Comparison of ENCODE assay signal across 27 cellular contexts in genomic region chr3:167187211-167187610, GRCh38.
"Had no signal": no experiment of that assay in that cellular context is flagged by ENCODE, and none has a peak within 500 bp of the region (broad histone marks: within the 10 kb centered on the region; RNA-seq: fewer than 3 reads in every experiment).

No MANE protein-coding gene starts in this region.

- ATAC-seq: body of pancreas; natural killer cell; stimulated activated naive B cell treated with anti-CD40 and anti-IgM and Interleukin-4, amounts not matched to agents 10 μg/mL and 1 μg/mL and 100 μg/mL, for 72 hours had no signal

- DNase-seq: activated CD4-positive, alpha-beta T cell treated with anti-CD3 and anti-CD28 coated beads for 48 hours; activated CD4-positive, alpha-beta T cell treated with anti-CD3 and anti-CD28 coated beads, Interleukin-2, amount 50 U/mL, for 48 hours; activated CD8-positive, alpha-beta memory T cell treated with anti-CD3 and anti-CD28 coated beads for 24 hours; activated effector memory CD4-positive, alpha-beta T cell treated with anti-CD3 and anti-CD28 coated beads, Interleukin-2, amount 50 U/mL, for 16 hours; activated naive CD4-positive, alpha-beta T cell treated with anti-CD3 and anti-CD28 coated beads for 36 hours; activated naive CD8-positive, alpha-beta T cell treated with anti-CD3 and anti-CD28 coated beads for 36 hours; adrenal gland; aorta; body of pancreas; colonic mucosa; effector CD8-positive, alpha-beta T cell; esophagus squamous epithelium; islet precursor cell; left ventricle myocardium inferior; mesendoderm; natural killer cell; stimulated activated CD4-positive, alpha-beta T cell treated with anti-CD3 and anti-CD28 coated beads, Interleukin-15, amount 100 ng/mL, for 24 hours; stimulated activated CD4-positive, alpha-beta T cell treated with anti-CD3 and anti-CD28 coated beads, Interleukin-2, amount 100 ng/mL, for 24 hours; stimulated activated naive B cell treated with anti-CD40 and anti-IgM and Interleukin-4, amounts not matched to agents 10 μg/mL and 1 μg/mL and 100 μg/mL, for 72 hours; stomach; thyroid gland; upper lobe of left lung had no signal

- H3K27ac ChIP-seq: adrenal gland, body of pancreas, colonic mucosa, epithelial cell of prostate, esophagus squamous epithelium, hepatocyte, left ventricle myocardium inferior, right atrium auricular region, stomach, thyroid gland, upper lobe of left lung, vagina had no signal

- H3K36me3 ChIP-seq: adrenal gland, colonic mucosa, esophagus squamous epithelium, left ventricle myocardium inferior, right atrium auricular region, stomach, thyroid gland, upper lobe of left lung, vagina had no signal

- H3K27me3 ChIP-seq: adrenal gland, body of pancreas, colonic mucosa, esophagus squamous epithelium, hepatocyte, right atrium auricular region, stomach, thyroid gland, upper lobe of left lung, vagina had no signal

- H3K9me3 ChIP-seq: adrenal gland, body of pancreas, colonic mucosa, esophagus squamous epithelium, stomach, thyroid gland, upper lobe of left lung, vagina had no signal

- H3K4me3 ChIP-seq: adrenal gland, body of pancreas, colonic mucosa, esophagus squamous epithelium, hepatocyte, left ventricle myocardium inferior, lung, right atrium auricular region, stomach, thyroid gland, upper lobe of left lung, vagina had no signal
